22 cellular contexts compared by ENCODE assay signal in genomic region chr3:47731066-47731465, GRCh38. TPM values are rescaled to one million over a fixed set of nuclear protein-coding genes. Genes with fewer than 3 reads are reported as not detected.
DNase-seq lines count a peak whose midpoint lies in the region; ATAC-seq and TF ChIP-seq lines count a peak whose summit lies in the region.
"Had no signal": no experiment of that assay in that cellular context is flagged by ENCODE, and none has a peak within 500 bp of the region (broad histone marks: within the 10 kb centered on the region; RNA-seq: fewer than 3 reads in every experiment).

No MANE protein-coding gene starts in this region.

- no peak for ATAC-seq in activated naive CD8-positive, alpha-beta T cell treated with anti-CD3 and anti-CD28 coated beads, Interleukin-2, amount 10 ng/mL, durations not matched to agents 7 days and 5 days (ENCODE audit: low read depth)
- no peak for ATAC-seq in activated naive CD8-positive, alpha-beta T cell treated with anti-CD3 and anti-CD28 coated beads, Interleukin-2, amount 50 U/mL, for 24 hours
- ATAC-seq in WTC11 (no peak), HG03045 (IDR thresholded peaks at IDR 0.05; ENCODE audit: unreplicated experiment) (no peak), GM21825 (IDR thresholded peaks at IDR 0.05; ENCODE audit: unreplicated experiment) (no peak)
- ATAC-seq: HCT116, Panc1 had no signal

- H3K27me3 Mint-ChIP-seq in activated naive CD8-positive, alpha-beta T cell treated with anti-CD3 and anti-CD28 coated beads, Interleukin-2, amount 10 ng/mL, durations not matched to agents 7 days and 5 days, result no peaks in the 10 kb centered on the region
- no peaks in the 10 kb centered on the region for H3K27me3 Mint-ChIP-seq in activated naive CD8-positive, alpha-beta T cell treated with anti-CD3 and anti-CD28 coated beads, Interleukin-2, amount 50 U/mL, for 24 hours
- H3K27me3 Mint-ChIP-seq in WTC11 (ENCODE audit: low read depth), result no peaks in the 10 kb centered on the region
- H3K27me3 Mint-ChIP-seq: CD4-positive, alpha-beta memory T cell; IgD-negative memory B cell had no signal

- no peak overlapping the region for H3K4me3 Mint-ChIP-seq in activated naive CD8-positive, alpha-beta T cell treated with anti-CD3 and anti-CD28 coated beads, Interleukin-2, amount 10 ng/mL, durations not matched to agents 7 days and 5 days
- H3K4me3 Mint-ChIP-seq in activated naive CD8-positive, alpha-beta T cell treated with anti-CD3 and anti-CD28 coated beads, Interleukin-2, amount 50 U/mL, for 24 hours, result no peak overlapping the region
- H3K4me3 Mint-ChIP-seq in WTC11, result no peak overlapping the region
- H3K4me3 Mint-ChIP-seq: CD4-positive, alpha-beta memory T cell; IgD-negative memory B cell had no signal

- H3K4me1 Mint-ChIP-seq in activated naive CD8-positive, alpha-beta T cell treated with anti-CD3 and anti-CD28 coated beads, Interleukin-2, amount 10 ng/mL, durations not matched to agents 7 days and 5 days, result peaks cover 6% of the 10 kb centered on the region
- H3K4me1 Mint-ChIP-seq in activated naive CD8-positive, alpha-beta T cell treated with anti-CD3 and anti-CD28 coated beads, Interleukin-2, amount 50 U/mL, for 24 hours, result peaks cover 2% of the 10 kb centered on the region
- H3K4me1 Mint-ChIP-seq in WTC11, result no peaks in the 10 kb centered on the region

- no peaks in the 10 kb centered on the region for H3K9me3 Mint-ChIP-seq in activated naive CD8-positive, alpha-beta T cell treated with anti-CD3 and anti-CD28 coated beads, Interleukin-2, amount 10 ng/mL, durations not matched to agents 7 days and 5 days
- no peaks in the 10 kb centered on the region for H3K9me3 Mint-ChIP-seq in activated naive CD8-positive, alpha-beta T cell treated with anti-CD3 and anti-CD28 coated beads, Interleukin-2, amount 50 U/mL, for 24 hours
- H3K9me3 Mint-ChIP-seq in WTC11, result no peaks in the 10 kb centered on the region
- H3K9me3 Mint-ChIP-seq: CD4-positive, alpha-beta memory T cell; IgD-negative memory B cell had no signal

- H3K36me3 Mint-ChIP-seq in activated naive CD8-positive, alpha-beta T cell treated with anti-CD3 and anti-CD28 coated beads, Interleukin-2, amount 10 ng/mL, durations not matched to agents 7 days and 5 days, result peaks cover 38% of the 10 kb centered on the region
- peaks cover 57% of the 10 kb centered on the region for H3K36me3 Mint-ChIP-seq in activated naive CD8-positive, alpha-beta T cell treated with anti-CD3 and anti-CD28 coated beads, Interleukin-2, amount 50 U/mL, for 24 hours (ENCODE audit: low read depth)
- H3K36me3 Mint-ChIP-seq in WTC11, result peaks cover 75% of the 10 kb centered on the region

- no peak for DNase-seq in activated naive CD8-positive, alpha-beta T cell treated with anti-CD3 and anti-CD28 coated beads, Interleukin-2, amount 10 ng/mL, durations not matched to agents 7 days and 5 days
- DNase-seq in activated naive CD8-positive, alpha-beta T cell treated with anti-CD3 and anti-CD28 coated beads, Interleukin-2, amount 50 U/mL, for 24 hours, result no peak
- DNase-seq in WTC11 (ENCODE audit: low spot score) (no peak), globus pallidus (ENCODE audit: low spot score) (peak; percentile 16)
- DNase-seq in activated T-cell treated with anti-CD3 and anti-CD28 coated beads, Interleukin-2, amount 50 U/mL, for 48 hours, result no peak
- DNase-seq: AML-193; C1 segment of cervical spinal cord; CD4-positive, alpha-beta memory T cell; COR-L47; DMS53; NCI-H1105; NCI-H1436 treated with DMSO at 0.1 percent for 48 hours; NCI-H1930; NCI-H2107; NCI-H524; NCI-H748 treated with DMSO at 0.1 percent for 48 hours; SHP77 had no signal

- POLR2A ChIA-PET in activated naive CD8-positive, alpha-beta T cell treated with anti-CD3 and anti-CD28 coated beads, Interleukin-2, amount 10 ng/mL, durations not matched to agents 7 days and 5 days (lab: Charles Lee), result no interaction called here
- POLR2A ChIA-PET in WTC11 (lab: Charles Lee), result no interaction called here

- no peak for TF ChIP-seq CTCF in WTC11 (IDR thresholded peaks at IDR 0.05)

- CTCF ChIA-PET in WTC11 (lab: Charles Lee), result no interaction called here

- peak overlapping the region; percentile 2 for H3K27ac Mint-ChIP-seq in activated naive CD8-positive, alpha-beta T cell treated with anti-CD3 and anti-CD28 coated beads, Interleukin-2, amount 10 ng/mL, durations not matched to agents 7 days and 5 days
- no peak overlapping the region for H3K27ac Mint-ChIP-seq in activated naive CD8-positive, alpha-beta T cell treated with anti-CD3 and anti-CD28 coated beads, Interleukin-2, amount 50 U/mL, for 24 hours
- peak overlapping the region; percentile 3; the same call in 1 of the 2 replicates for H3K27ac Mint-ChIP-seq in WTC11
- H3K27ac Mint-ChIP-seq: IgD-negative memory B cell had no signal

TF ChIP-seq in WTC11, 78 proteins besides CTCF, POLR2A, EP300 and RAD21:
- no peak for TF ChIP-seq ESRRA (CRISPR knock-in tag; IDR thresholded peaks at IDR 0.05; ENCODE audit: borderline replicate concordance)
- no peak for TF ChIP-seq NFE2L1 (CRISPR knock-in tag; IDR thresholded peaks at IDR 0.05)
- TF ChIP-seq, protein P1, sequence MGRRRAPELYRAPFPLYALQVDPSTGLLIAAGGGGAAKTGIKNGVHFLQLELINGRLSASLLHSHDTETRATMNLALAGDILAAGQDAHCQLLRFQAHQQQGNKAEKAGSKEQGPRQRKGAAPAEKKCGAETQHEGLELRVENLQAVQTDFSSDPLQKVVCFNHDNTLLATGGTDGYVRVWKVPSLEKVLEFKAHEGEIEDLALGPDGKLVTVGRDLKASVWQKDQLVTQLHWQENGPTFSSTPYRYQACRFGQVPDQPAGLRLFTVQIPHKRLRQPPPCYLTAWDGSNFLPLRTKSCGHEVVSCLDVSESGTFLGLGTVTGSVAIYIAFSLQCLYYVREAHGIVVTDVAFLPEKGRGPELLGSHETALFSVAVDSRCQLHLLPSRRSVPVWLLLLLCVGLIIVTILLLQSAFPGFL (CRISPR knock-in tag; IDR thresholded peaks at IDR 0.05; ENCODE audit: borderline replicate concordance), result no peak
- no peak for TF ChIP-seq TP53 (CRISPR knock-in tag; IDR thresholded peaks at IDR 0.05)
- TF ChIP-seq CREB1 (CRISPR knock-in tag; IDR thresholded peaks at IDR 0.05), result no peak
- TF ChIP-seq ZBTB21 (CRISPR knock-in tag; IDR thresholded peaks at IDR 0.05; ENCODE audit: borderline replicate concordance), result no peak
- TF ChIP-seq ZNF416 (CRISPR knock-in tag; IDR thresholded peaks at IDR 0.05), result no peak
- no peak for TF ChIP-seq NFATC4 (CRISPR knock-in tag; IDR thresholded peaks at IDR 0.05)
- TF ChIP-seq ZNF423 (CRISPR knock-in tag; IDR thresholded peaks at IDR 0.05), result no peak
- TF ChIP-seq, protein P2, sequence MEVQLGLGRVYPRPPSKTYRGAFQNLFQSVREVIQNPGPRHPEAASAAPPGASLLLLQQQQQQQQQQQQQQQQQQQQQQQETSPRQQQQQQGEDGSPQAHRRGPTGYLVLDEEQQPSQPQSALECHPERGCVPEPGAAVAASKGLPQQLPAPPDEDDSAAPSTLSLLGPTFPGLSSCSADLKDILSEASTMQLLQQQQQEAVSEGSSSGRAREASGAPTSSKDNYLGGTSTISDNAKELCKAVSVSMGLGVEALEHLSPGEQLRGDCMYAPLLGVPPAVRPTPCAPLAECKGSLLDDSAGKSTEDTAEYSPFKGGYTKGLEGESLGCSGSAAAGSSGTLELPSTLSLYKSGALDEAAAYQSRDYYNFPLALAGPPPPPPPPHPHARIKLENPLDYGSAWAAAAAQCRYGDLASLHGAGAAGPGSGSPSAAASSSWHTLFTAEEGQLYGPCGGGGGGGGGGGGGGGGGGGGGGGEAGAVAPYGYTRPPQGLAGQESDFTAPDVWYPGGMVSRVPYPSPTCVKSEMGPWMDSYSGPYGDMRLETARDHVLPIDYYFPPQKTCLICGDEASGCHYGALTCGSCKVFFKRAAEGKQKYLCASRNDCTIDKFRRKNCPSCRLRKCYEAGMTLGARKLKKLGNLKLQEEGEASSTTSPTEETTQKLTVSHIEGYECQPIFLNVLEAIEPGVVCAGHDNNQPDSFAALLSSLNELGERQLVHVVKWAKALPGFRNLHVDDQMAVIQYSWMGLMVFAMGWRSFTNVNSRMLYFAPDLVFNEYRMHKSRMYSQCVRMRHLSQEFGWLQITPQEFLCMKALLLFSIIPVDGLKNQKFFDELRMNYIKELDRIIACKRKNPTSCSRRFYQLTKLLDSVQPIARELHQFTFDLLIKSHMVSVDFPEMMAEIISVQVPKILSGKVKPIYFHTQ (CRISPR knock-in tag; IDR thresholded peaks at IDR 0.05), result no peak
- TF ChIP-seq, protein P3, sequence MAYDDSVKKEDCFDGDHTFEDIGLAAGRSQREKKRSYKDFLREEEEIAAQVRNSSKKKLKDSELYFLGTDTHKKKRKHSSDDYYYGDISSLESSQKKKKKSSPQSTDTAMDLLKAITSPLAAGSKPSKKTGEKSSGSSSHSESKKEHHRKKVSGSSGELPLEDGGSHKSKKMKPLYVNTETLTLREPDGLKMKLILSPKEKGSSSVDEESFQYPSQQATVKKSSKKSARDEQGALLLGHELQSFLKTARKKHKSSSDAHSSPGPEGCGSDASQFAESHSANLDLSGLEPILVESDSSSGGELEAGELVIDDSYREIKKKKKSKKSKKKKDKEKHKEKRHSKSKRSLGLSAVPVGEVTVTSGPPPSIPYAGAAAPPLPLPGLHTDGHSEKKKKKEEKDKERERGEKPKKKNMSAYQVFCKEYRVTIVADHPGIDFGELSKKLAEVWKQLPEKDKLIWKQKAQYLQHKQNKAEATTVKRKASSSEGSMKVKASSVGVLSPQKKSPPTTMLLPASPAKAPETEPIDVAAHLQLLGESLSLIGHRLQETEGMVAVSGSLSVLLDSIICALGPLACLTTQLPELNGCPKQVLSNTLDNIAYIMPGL (CRISPR knock-in tag; IDR thresholded peaks at IDR 0.05), result no peak
- TF ChIP-seq, protein P4, sequence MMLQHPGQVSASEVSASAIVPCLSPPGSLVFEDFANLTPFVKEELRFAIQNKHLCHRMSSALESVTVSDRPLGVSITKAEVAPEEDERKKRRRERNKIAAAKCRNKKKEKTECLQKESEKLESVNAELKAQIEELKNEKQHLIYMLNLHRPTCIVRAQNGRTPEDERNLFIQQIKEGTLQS (CRISPR knock-in tag; conservative IDR thresholded peaks at IDR 0.05), result no peak
- no peak for TF ChIP-seq GRHL2 (CRISPR knock-in tag; IDR thresholded peaks at IDR 0.05; ENCODE audit: insufficient replicate concordance, severe bottlenecking)
- no peak for TF ChIP-seq KAT7 (CRISPR knock-in tag; IDR thresholded peaks at IDR 0.05; ENCODE audit: borderline replicate concordance)
- TF ChIP-seq, protein P5, sequence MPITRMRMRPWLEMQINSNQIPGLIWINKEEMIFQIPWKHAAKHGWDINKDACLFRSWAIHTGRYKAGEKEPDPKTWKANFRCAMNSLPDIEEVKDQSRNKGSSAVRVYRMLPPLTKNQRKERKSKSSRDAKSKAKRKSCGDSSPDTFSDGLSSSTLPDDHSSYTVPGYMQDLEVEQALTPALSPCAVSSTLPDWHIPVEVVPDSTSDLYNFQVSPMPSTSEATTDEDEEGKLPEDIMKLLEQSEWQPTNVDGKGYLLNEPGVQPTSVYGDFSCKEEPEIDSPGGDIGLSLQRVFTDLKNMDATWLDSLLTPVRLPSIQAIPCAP (CRISPR knock-in tag; IDR thresholded peaks at IDR 0.05), result no peak
- TF ChIP-seq SOX15 (CRISPR knock-in tag; IDR thresholded peaks at IDR 0.05), result no peak

RNA-seq across cellular contexts. Expression of gene SMARCC1, which starts 50.6 kb away (rescaled TPM):
- total RNA-seq in activated naive CD8-positive, alpha-beta T cell treated with anti-CD3 and anti-CD28 coated beads, Interleukin-2, amount 10 ng/mL, durations not matched to agents 7 days and 5 days, result 10 to 100 TPM; 82.8 to 88.1 TPM
- 237 to 249 TPM (median 243 TPM) in 3 replicates for total RNA-seq in WTC11 (2021)
